In genomic region chr4:52939739-52940138, GRCh38 we compare ENCODE assay signal across 16 cellular contexts.
"Had no signal": no experiment of that assay in that cellular context is flagged by ENCODE, and none has a peak within 500 bp of the region (broad histone marks: within the 10 kb centered on the region; RNA-seq: fewer than 3 reads in every experiment).

No MANE protein-coding gene starts in this region.

- DNase-seq: activated CD4-positive, alpha-beta T cell treated with anti-CD3 and anti-CD28 coated beads, Interleukin-2, amount 50 U/mL, for 4 hours; activated effector memory CD4-positive, alpha-beta T cell treated with Interleukin-2 at 50 U/mL for 16 hours; activated T-cell treated with anti-CD3 and anti-CD28 coated beads, Interleukin-2, amount 50 U/mL, for 24 hours; amniotic stem cell; brain microvascular endothelial cell; islet precursor cell; mammary epithelial cell; stimulated activated CD4-positive, alpha-beta T cell treated with anti-CD3 and anti-CD28 coated beads, Interleukin-15, amount 100 ng/mL, for 24 hours; stimulated activated CD4-positive, alpha-beta T cell treated with anti-CD3 and anti-CD28 coated beads, Interleukin-4, amount 100 ng/mL, for 4 hours; stimulated activated naive CD8-positive, alpha-beta T cell treated with anti-CD3 and anti-CD28 coated beads, Interleukin-15, amount 100 ng/mL, for 72 hours had no signal

- ATAC-seq: activated CD4-positive, CD25-positive, alpha-beta regulatory T cell treated with anti-CD3 and anti-CD28 coated beads, Interleukin-2, amount 50 U/mL, for 24 hours; activated naive CD4-positive, alpha-beta T cell treated with anti-CD3 and anti-CD28 coated beads, Interleukin-2, amount 50 U/mL, for 72 hours; esophagus mucosa; left lobe of liver; stimulated activated naive CD8-positive, alpha-beta T cell treated with anti-CD3 and anti-CD28 coated beads, Interleukin-15, amount 100 ng/mL, for 72 hours had no signal

- H3K27me3 ChIP-seq: brain microvascular endothelial cell had no signal

- H3K27ac Mint-ChIP-seq: activated naive CD4-positive, alpha-beta T cell treated with anti-CD3 and anti-CD28 coated beads, Interleukin-2, amount 50 U/mL, for 72 hours; activated T-cell treated with anti-CD3 and anti-CD28 coated beads, Interleukin-2, amount 50 U/mL, for 24 hours; stimulated activated naive CD8-positive, alpha-beta T cell treated with anti-CD3 and anti-CD28 coated beads, Interleukin-15, amount 100 ng/mL, for 72 hours had no signal

- H3K4me1 Mint-ChIP-seq: stimulated activated naive CD8-positive, alpha-beta T cell treated with anti-CD3 and anti-CD28 coated beads, Interleukin-15, amount 100 ng/mL, for 72 hours had no signal

- H3K27ac ChIP-seq: brain microvascular endothelial cell, thoracic aorta had no signal

- H3K36me3 ChIP-seq: brain microvascular endothelial cell, thoracic aorta had no signal

- H3K9me3 ChIP-seq: thoracic aorta had no signal

- H3K27me3 Mint-ChIP-seq: activated T-cell treated with anti-CD3 and anti-CD28 coated beads, Interleukin-2, amount 50 U/mL, for 24 hours; stimulated activated naive CD8-positive, alpha-beta T cell treated with anti-CD3 and anti-CD28 coated beads, Interleukin-15, amount 100 ng/mL, for 72 hours had no signal

- H3K4me3 Mint-ChIP-seq: activated T-cell treated with anti-CD3 and anti-CD28 coated beads, Interleukin-2, amount 50 U/mL, for 24 hours; stimulated activated naive CD8-positive, alpha-beta T cell treated with anti-CD3 and anti-CD28 coated beads, Interleukin-15, amount 100 ng/mL, for 72 hours had no signal

- FAIRE-seq: endometrium had no signal

- H3K9me3 Mint-ChIP-seq: activated T-cell treated with anti-CD3 and anti-CD28 coated beads, Interleukin-2, amount 50 U/mL, for 24 hours had no signal

- H3K4me3 ChIP-seq: thoracic aorta had no signal
